ENCODE assay signal across 7 cellular contexts in the genomic region with DNA sequence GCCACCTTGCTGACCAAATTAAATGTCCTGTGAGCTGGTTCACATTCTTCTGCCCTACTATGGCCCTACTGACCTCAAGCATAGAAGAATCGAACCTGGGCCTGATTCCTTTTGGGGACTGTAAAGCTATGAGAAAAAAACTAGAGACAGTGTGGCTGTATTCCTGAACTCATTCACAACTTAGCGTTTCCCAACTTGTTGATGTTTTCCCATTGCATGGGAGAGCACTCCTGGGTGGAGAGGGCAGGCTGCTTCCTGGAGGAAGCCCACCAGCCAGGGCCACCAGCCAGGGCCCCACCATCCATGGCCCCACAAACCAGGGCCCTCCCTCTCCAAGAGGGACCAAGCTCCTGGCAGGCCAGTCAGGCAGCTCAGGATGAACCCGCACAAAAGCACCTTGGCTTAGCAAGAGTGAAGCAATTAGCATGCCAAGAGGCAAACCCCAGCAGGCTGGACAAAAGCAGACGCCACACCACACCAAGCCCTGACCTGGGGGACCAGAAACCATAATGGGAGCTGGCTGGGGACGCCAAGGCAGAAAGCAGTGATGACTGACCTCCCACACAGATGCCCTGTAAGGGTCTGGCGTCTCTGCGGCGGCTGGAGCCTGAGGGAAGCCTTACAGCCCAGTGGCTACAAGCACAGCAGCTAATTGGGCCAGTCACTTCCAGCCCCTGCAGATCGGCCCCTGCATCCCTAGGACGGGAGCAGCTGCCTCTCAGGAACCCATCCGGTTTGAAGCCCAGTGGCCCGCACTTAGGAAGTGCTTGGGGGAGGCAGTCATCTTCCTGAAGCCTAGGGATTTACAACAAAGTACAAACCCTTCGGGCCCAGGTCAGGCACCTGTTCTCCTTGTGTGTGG. TPM values are rescaled to one million over a fixed set of nuclear protein-coding genes. Genes with fewer than 3 reads are reported as not detected.
DNase-seq lines count a peak whose midpoint lies in the region; ATAC-seq and TF ChIP-seq lines count a peak whose summit lies in the region.

No MANE protein-coding gene starts in this region.

- intact Hi-C loops in HCT116 (cut with micrococcal nuclease), result loop anchor here (5.0 kb wide), 1 partner anchor 174 kb away; no protein-coding TSS in a partner anchor

- TF ChIP-seq CTCF in HCT116 (IDR thresholded peaks at IDR 0.05 in 2 of 3, conservative IDR thresholded peaks at IDR 0.05 in 1 of 3; ENCODE audit: borderline replicate concordance in 1 of 3, insufficient read depth in 1 of 3, low read depth in 2 of 3, low read length in 2 of 3), result no peak

- H3K36me3 Mint-ChIP-seq in activated naive CD4-positive, alpha-beta T cell treated with anti-CD3 and anti-CD28 coated beads, Interleukin-2, amount 50 U/mL, for 72 hours, result peaks cover 10 to 18% of the 10 kb centered on the region in 2 donors
- H3K36me3 Mint-ChIP-seq in stimulated activated naive CD8-positive, alpha-beta T cell treated with anti-CD3 and anti-CD28 coated beads, Interleukin-15, Interleukin-2, amounts not matched to agents 100 ng/mL and 50 ng/mL, for 24 hours (ENCODE audit: low read depth), result peaks cover 21% of the 10 kb centered on the region

- H3K27me3 ChIP-seq in HCT116 (ENCODE audit: insufficient read depth, low read length), result no peaks in the 10 kb centered on the region

- TF ChIP-seq RAD21 in HCT116 (IDR thresholded peaks at IDR 0.05; ENCODE audit: low read depth), result no peak

- RAD21 ChIA-PET in HCT116 (lab: Charles Lee; ENCODE audit: low non-redundant PET in 1 of 2, low total read pairs in 2 of 2, uncharacterized antibody in 2 of 2, unreplicated experiment in 2 of 2), result no interaction called here

- ATAC-seq in HCT116 (no peak), HG03342 (IDR thresholded peaks at IDR 0.05; ENCODE audit: unreplicated experiment) (no peak)
- ATAC-seq in activated naive CD4-positive, alpha-beta T cell treated with anti-CD3 and anti-CD28 coated beads, Interleukin-2, amount 50 U/mL, for 72 hours, result no peak

- H3K4me3 ChIP-seq in HCT116 (replicated peaks in 1 of 2; ENCODE audit: low read depth in 1 of 2, low read length in 2 of 2), result no peak overlapping the region; a peak in 1 of 4 replicates

- H3K9me3 ChIP-seq in HCT116 (ENCODE audit: control insufficient read depth in 1 of 2, insufficient read depth in 1 of 2, low read depth in 1 of 2, low read length in 2 of 2), result no peaks in the 10 kb centered on the region

- H3K4me2 ChIP-seq in HCT116 (ENCODE audit: low read length), result peak overlapping the region; percentile 98

- peaks cover 57% of the 10 kb centered on the region for H3K79me2 ChIP-seq in HCT116 (ENCODE audit: insufficient read depth, low read length)

- H3K27ac Mint-ChIP-seq in activated naive CD4-positive, alpha-beta T cell treated with anti-CD3 and anti-CD28 coated beads, Interleukin-2, amount 50 U/mL, for 72 hours, result peak overlapping the region; percentile 44 to 87
- peak overlapping the region; percentile 99 for H3K27ac Mint-ChIP-seq in stimulated activated naive CD8-positive, alpha-beta T cell treated with anti-CD3 and anti-CD28 coated beads, Interleukin-15, Interleukin-2, amounts not matched to agents 100 ng/mL and 50 ng/mL, for 24 hours

- POLR2A ChIA-PET in HCT116 (lab: Charles Lee), result no interaction called here

- BruUV-seq in HCT116 (replicated peaks; lab: Mats Ljungman, UMichigan), result TSS peak; percentile 42

- H3K4me1 Mint-ChIP-seq in stimulated activated naive CD8-positive, alpha-beta T cell treated with anti-CD3 and anti-CD28 coated beads, Interleukin-15, Interleukin-2, amounts not matched to agents 100 ng/mL and 50 ng/mL, for 24 hours (ENCODE audit: low read depth), result peaks cover 75% of the 10 kb centered on the region

- peak overlapping the region; percentile 96 for H3K4me3 Mint-ChIP-seq in stimulated activated naive CD8-positive, alpha-beta T cell treated with anti-CD3 and anti-CD28 coated beads, Interleukin-15, Interleukin-2, amounts not matched to agents 100 ng/mL and 50 ng/mL, for 24 hours

- no peaks in the 10 kb centered on the region for H4K20me1 ChIP-seq in HCT116 (ENCODE audit: insufficient read depth)

- no peak overlapping the region for H3K9ac ChIP-seq in HCT116 (ENCODE audit: low read length)

- no peaks in the 10 kb centered on the region for H3K9me3 Mint-ChIP-seq in activated naive CD4-positive, alpha-beta T cell treated with anti-CD3 and anti-CD28 coated beads, Interleukin-2, amount 50 U/mL, for 72 hours
- H3K9me3 Mint-ChIP-seq in stimulated activated naive CD8-positive, alpha-beta T cell treated with anti-CD3 and anti-CD28 coated beads, Interleukin-15, Interleukin-2, amounts not matched to agents 100 ng/mL and 50 ng/mL, for 24 hours, result no peaks in the 10 kb centered on the region

- H3K36me3 ChIP-seq in HCT116 (ENCODE audit: control insufficient read depth in 1 of 2, insufficient read depth in 2 of 2, low read length in 2 of 2), result no peaks in the 10 kb centered on the region

- TF ChIP-seq POLR2A in HCT116 (IDR thresholded peaks at IDR 0.05; ENCODE audit: borderline replicate concordance, extremely low read depth, insufficient read depth, insufficient read length), result no peak

- no peaks in the 10 kb centered on the region for H3K27me3 Mint-ChIP-seq in stimulated activated naive CD8-positive, alpha-beta T cell treated with anti-CD3 and anti-CD28 coated beads, Interleukin-15, Interleukin-2, amounts not matched to agents 100 ng/mL and 50 ng/mL, for 24 hours

- H3K4me1 ChIP-seq in HCT116 (ENCODE audit: control insufficient read depth in 1 of 2, insufficient read depth in 2 of 2, low read length in 2 of 2), result peaks cover 32 to 39% of the 10 kb centered on the region in 2 experiments

- no peak overlapping the region for H2AFZ ChIP-seq in HCT116 (ENCODE audit: low read depth, low read length, poor library complexity, severe bottlenecking)

- no peaks in the 10 kb centered on the region for H3K9me2 ChIP-seq in HCT116 (ENCODE audit: insufficient read depth)

- DNase-seq in HCT116 (ENCODE audit: low read depth, low spot score) (no peak), iris pigment epithelial cell (ENCODE audit: low read depth) (peak; percentile 36), DMS153 (lab: John Stamatoyannopoulos, UW) (no peak), medulla oblongata (ENCODE audit: extremely low spot score) (no peak)
- DNase-seq in activated naive CD4-positive, alpha-beta T cell treated with anti-CD3 and anti-CD28 coated beads, Interleukin-2, amount 50 U/mL, for 72 hours (ENCODE audit: low spot score in 2 of 2), result no peak

- CTCF ChIA-PET in HCT116 (lab: Charles Lee), result interaction anchor here (1.2 kb wide), 1 partner anchor 172 kb away, joined by 4 read pairs; no protein-coding TSS in a partner anchor

- H3K27ac ChIP-seq in HCT116 (ENCODE audit: low read depth, low read length), result no peak overlapping the region; the same call in 1 of the 2 replicates

TF ChIP-seq in HCT116, 20 proteins besides CTCF, POLR2A, EP300 and RAD21:
- TF ChIP-seq JUND (IDR thresholded peaks at IDR 0.05), result no peak
- no peak for TF ChIP-seq EZH2phosphoT487 (IDR thresholded peaks at IDR 0.05; ENCODE audit: borderline replicate concordance)
- no peak for TF ChIP-seq REST (IDR thresholded peaks at IDR 0.05; ENCODE audit: low read depth)
- TF ChIP-seq EZH2 (IDR thresholded peaks at IDR 0.05), result no peak

RNA-seq across cellular contexts. Expression of gene CERK, which starts 2.1 kb away (rescaled TPM):
- 35.0 TPM for total RNA-seq in HCT116 (2021; ENCODE audit: unreplicated experiment)
- 24.9 and 28.5 TPM in 2 replicates for polyA plus RNA-seq in HCT116 (2012)
- total RNA-seq in activated naive CD4-positive, alpha-beta T cell treated with anti-CD3 and anti-CD28 coated beads, Interleukin-2, amount 50 U/mL, for 72 hours, result 10 to 100 TPM; 44.8 to 48.0 TPM

RNA-seq across cellular contexts. Expression of gene TBC1D22A, which starts 26.5 kb away (rescaled TPM):
- total RNA-seq in HCT116 (2021; ENCODE audit: unreplicated experiment), result 20.9 TPM
- 18.6 and 19.1 TPM in 2 replicates for polyA plus RNA-seq in HCT116 (2012)
- 10 to 100 TPM; 17.8 to 50.8 TPM for total RNA-seq in activated naive CD4-positive, alpha-beta T cell treated with anti-CD3 and anti-CD28 coated beads, Interleukin-2, amount 50 U/mL, for 72 hours
